ENCODE assay signal across 8 cellular contexts in the genomic region with DNA sequence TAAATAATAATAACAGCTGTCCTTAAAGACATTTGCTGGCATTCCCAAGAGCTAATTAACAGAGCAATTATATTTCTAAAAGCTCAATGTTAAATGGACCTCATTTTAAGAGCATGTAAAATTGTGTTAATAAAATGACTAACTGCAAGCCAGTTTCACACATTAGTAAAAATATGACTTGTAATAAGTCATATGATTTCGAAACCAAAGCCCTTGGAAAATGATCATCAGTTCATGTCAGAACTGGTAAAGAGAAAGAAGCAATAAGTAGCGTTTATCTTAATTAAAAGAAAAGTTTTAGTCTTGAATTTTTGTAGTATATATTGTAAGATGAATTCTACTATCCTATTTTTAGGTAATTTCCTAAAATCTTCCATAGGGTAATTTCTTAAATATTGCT.
"Had no signal": no experiment of that assay in that cellular context is flagged by ENCODE, and none has a peak within 500 bp of the region (broad histone marks: within the 10 kb centered on the region; RNA-seq: fewer than 3 reads in every experiment).

No MANE protein-coding gene starts in this region.

- H3K36me3 ChIP-seq: HAP-1 had no signal

- H3K4me1 ChIP-seq: HAP-1 had no signal

- H3K27ac ChIP-seq: GM23248 had no signal

- DNase-seq: GM23248, GOT3, H7, HFFc6, IMR-90 had no signal

- H3K9me3 ChIP-seq: HAP-1 had no signal

- FAIRE-seq: HTR-8/SVneo, K562 had no signal

- H3K4me3 ChIP-seq: GM23248, HAP-1, K562 had no signal

- H3K9me3 Mint-ChIP-seq: HFFc6 had no signal

- H3K27ac Mint-ChIP-seq: HFFc6 had no signal

- H3K4me3 Mint-ChIP-seq: HFFc6 had no signal
